8 cellular contexts compared by ENCODE assay signal in genomic region chr5:149271717-149272558, GRCh38. TPM values are rescaled to one million over a fixed set of nuclear protein-coding genes. Genes with fewer than 3 reads are reported as not detected.
DNase-seq lines count a peak whose midpoint lies in the region; ATAC-seq, FAIRE-seq and TF ChIP-seq lines count a peak whose summit lies in the region.

Gene AFAP1L1, plus strand, starts transcription at chr5:149271859. Its CDS starts 110 bp downstream, at chr5:149271969.

- H3F3A ChIP-seq in GM23248 (ENCODE audit: insufficient read depth) = 0 out of 2 replicates have a peak, but pooled peaks cover 7% of the 10 kb centered on the region

- peak within 1 kb of the TSS; percentile 71 for H3K9ac ChIP-seq in GM23248
- peak within 1 kb of the TSS; percentile 78 for H3K9ac ChIP-seq in keratinocyte (ENCODE audit: control insufficient read depth, extremely low read depth, insufficient read depth, low read length)

- in situ Hi-C loops in GM23248 (cut with MboI) = no loop called here

- no peak within 1 kb of the TSS for H3K27ac ChIP-seq in GM23248
- peak within 1 kb of the TSS; percentile 56 for H3K27ac ChIP-seq in keratinocyte (ENCODE audit: control insufficient read depth, insufficient read depth, low read length)

- H3K9me1 ChIP-seq in keratinocyte (ENCODE audit: control insufficient read depth, extremely low read depth, insufficient read depth, low read length) = no peaks in the 10 kb centered on the region

- H3K36me3 ChIP-seq in GM23248 (ENCODE audit: low read depth) (no peaks in the 10 kb centered on the region), keratinocyte (ENCODE audit: control insufficient read depth in 2 of 2, extremely low read depth in 1 of 2, insufficient read depth in 2 of 2, low read length in 2 of 2) (no peaks in the 10 kb centered on the region)

- H3K9me3 ChIP-seq in GM23248 (ENCODE audit: low read depth) (no peaks in the 10 kb centered on the region), keratinocyte (ENCODE audit: control insufficient read depth, low read depth, low read length) (peaks cover 2% of the 10 kb centered on the region)

- no peaks in the 10 kb centered on the region for H3K9me2 ChIP-seq in GM23248 (ENCODE audit: insufficient read depth)

- H3K4me2 ChIP-seq in GM23248 (ENCODE audit: unreplicated experiment) (peak within 1 kb of the TSS; percentile 99), keratinocyte (ENCODE audit: control insufficient read depth, extremely low read depth, insufficient read depth, low read depth, low read length) (peak within 1 kb of the TSS; percentile 79)

- TF ChIP-seq CTCF in keratinocyte (optimal IDR thresholded peaks at IDR 0.05 in 1 of 3, IDR thresholded peaks at IDR 0.05 in 1 of 3, conservative IDR thresholded peaks at IDR 0.05 in 1 of 3; ENCODE audit: extremely low read depth in 1 of 3, insufficient read depth in 2 of 3, low read length in 3 of 3) = no peak

- no peaks in the 10 kb centered on the region for H3K79me2 ChIP-seq in GM23248 (ENCODE audit: insufficient read depth)
- H3K79me2 ChIP-seq in keratinocyte (ENCODE audit: control insufficient read depth, insufficient read depth, low read length) = no peaks in the 10 kb centered on the region

- dilution Hi-C loops in keratinocyte (cut with MboI; ENCODE audit: extremely low pct_ligation_motif_present, low sequenced_read_pairs) = no loop called here

- 1% methylated on average over 35 to 64 of the region's 81 CpGs for WGBS in GM23248 (ENCODE audit: low coverage in 1 of 2, low lambda C conversion rate in 2 of 2, missing lambda C conversion rate in 2 of 2), 2 experiments

- H3K27me3 ChIP-seq in GM23248 (replicated peaks; ENCODE audit: insufficient read depth) (no peaks in the 10 kb centered on the region), keratinocyte (ENCODE audit: control insufficient read depth, extremely low read depth, insufficient read depth, low read length) (no peaks in the 10 kb centered on the region)

- FAIRE-seq in keratinocyte (lab: Jason Lieb, UNC) = peak; percentile 46

- H4K20me1 ChIP-seq in GM23248 (ENCODE audit: insufficient read depth) = no peaks in the 10 kb centered on the region
- H4K20me1 ChIP-seq in keratinocyte (ENCODE audit: control insufficient read depth, extremely low read depth, insufficient read depth, low read length) = no peaks in the 10 kb centered on the region

- H3K4me1 ChIP-seq in GM23248 (ENCODE audit: insufficient read depth) = no peaks in the 10 kb centered on the region
- peaks cover 7% of the 10 kb centered on the region for H3K4me1 ChIP-seq in keratinocyte (ENCODE audit: control insufficient read depth, extremely low read depth, insufficient read depth, low read length)

- peak; percentile 92 for ATAC-seq in SK-N-SH treated with all-trans-retinoic acid at 6 μM for 48 hours

- DNase-seq in AG08396 (ENCODE audit: low spot score) (peak; percentile 86), GM23248 (peak; percentile 77), dedifferentiated amniotic fluid mesenchymal stem cell (ENCODE audit: extremely low spot score) (peak; percentile 29), keratinocyte (ENCODE audit: low read depth, low spot score) (no peak), skeletal muscle cell (ENCODE audit: low read depth) (no peak), NCI-H446 treated with DMSO at 0.1 percent for 48 hours (lab: John Stamatoyannopoulos, UW) (no peak), RKO (ENCODE audit: low spot score) (no peak)

- H2AFZ ChIP-seq in GM23248 (peak within 1 kb of the TSS; percentile 95), keratinocyte (ENCODE audit: control insufficient read depth, low read length) (peak within 1 kb of the TSS; percentile 92)

- H3K4me3 ChIP-seq in GM23248 (peak within 1 kb of the TSS; percentile 85), keratinocyte (ENCODE audit: control insufficient read depth in 2 of 3, extremely low read depth in 1 of 3, insufficient read depth in 2 of 3, low read depth in 1 of 3, low read length in 3 of 3) (peak within 1 kb of the TSS; percentile 61 to 78 (median 72)), skeletal muscle cell (ENCODE audit: low read depth, low read length) (peak within 1 kb of the TSS; percentile 72)

TF ChIP-seq in SK-N-SH treated with all-trans-retinoic acid at 6 μM for 48 hours, 23 proteins besides CTCF, POLR2A, EP300 and RAD21:
- TF ChIP-seq RARB (CRISPR knock-in tag; IDR thresholded peaks at IDR 0.05) = no peak
- TF ChIP-seq ZFP3 (CRISPR knock-in tag; IDR thresholded peaks at IDR 0.05) = no peak
- no peak for TF ChIP-seq CSRNP3 (CRISPR knock-in tag; IDR thresholded peaks at IDR 0.05)
- no peak for TF ChIP-seq PPARA (CRISPR knock-in tag; IDR thresholded peaks at IDR 0.05; ENCODE audit: borderline replicate concordance)
- no peak for TF ChIP-seq BACH2 (CRISPR knock-in tag; IDR thresholded peaks at IDR 0.05; ENCODE audit: borderline replicate concordance)
- no peak for TF ChIP-seq OSR1 (CRISPR knock-in tag; IDR thresholded peaks at IDR 0.05)
- no peak for TF ChIP-seq SNAI2 (CRISPR knock-in tag; IDR thresholded peaks at IDR 0.05)

RNA-seq across cellular contexts. Expression of gene AFAP1L1, which starts in this region (rescaled TPM):
- total RNA-seq in GM23248 (2014; rRNA removed; shearing (Covaris generic)) = 0.38 and 0.76 TPM in 2 replicates
- polyA plus RNA-seq in GM23248 (2016; fragmentation: Nextera tagmentation; extraction: Ambion mirVana) (0.90 and 1.3 TPM in 2 replicates), keratinocyte (3.6 to 5.0 TPM (median 4.6 TPM) in 3 replicates)
- 8.0 TPM for polyA plus RNA-seq in keratinocyte (2011; ENCODE audit: low read depth)
- polyA plus RNA-seq in keratinocyte (2011; cell fraction: cytosol; rRNA removed) = 5.5 and 5.6 TPM in 2 replicates
- polyA plus RNA-seq in keratinocyte (2011; cell fraction: nucleus; rRNA removed) = 4.9 and 5.9 TPM in 2 replicates
- 5.2 and 8.2 TPM in 2 replicates for polyA plus RNA-seq in keratinocyte (2012; ENCODE audit: low replicate concordance)
- polyA minus RNA-seq in keratinocyte = 5.1 to 9.3 TPM (median 8.1 TPM) in 3 replicates
- 4.0 TPM for polyA minus RNA-seq in keratinocyte (2011; cell fraction: cytosol; rRNA and poly(A)+ RNA removed)
- 2.5 and 3.6 TPM in 2 replicates for polyA minus RNA-seq in keratinocyte (2011; cell fraction: nucleus; rRNA and poly(A)+ RNA removed)

Comparison
In these comparisons a context has a peak if more than half of its experiments do, and no peak if none do; other contexts are left out.
1. DNase-seq: peak in AG08396 (single experiment), GM23248 (single experiment) and dedifferentiated amniotic fluid mesenchymal stem cell (single experiment); none in keratinocyte (single experiment), skeletal muscle cell (single experiment), NCI-H446 treated with DMSO at 0.1 percent for 48 hours (single experiment) and RKO (single experiment).
2. Peak in every context shown above with its lines, with median percentiles within 50 percentile points of each other: H3K4me3 ChIP-seq.